ENCODE assay signal across 9 cellular contexts in genomic region chr1:25543106-25543424, GRCh38. TPM values are rescaled to one million over a fixed set of nuclear protein-coding genes. Genes with fewer than 3 reads are reported as not detected.
DNase-seq lines count a peak whose midpoint lies in the region; ATAC-seq, FAIRE-seq and TF ChIP-seq lines count a peak whose summit lies in the region.
"Had no signal": no experiment of that assay in that cellular context is flagged by ENCODE, and none has a peak within 500 bp of the region (broad histone marks: within the 10 kb centered on the region; RNA-seq: fewer than 3 reads in every experiment).

No MANE protein-coding gene starts in this region.

- H3K79me2 ChIP-seq in HepG2 (ENCODE audit: insufficient read depth, low read length), result no peaks in the 10 kb centered on the region

- 17% methylated on average over 6 of the region's 7 CpGs for WGBS in HepG2 (ENCODE audit: low lambda C conversion rate)

- no peaks in the 10 kb centered on the region for H4K20me1 ChIP-seq in HepG2 (ENCODE audit: insufficient read depth, low read length)

- TF ChIP-seq EP300 in HepG2 (IDR thresholded peaks at IDR 0.05; ENCODE audit: low read depth in 2 of 2, low read length in 2 of 2), result no peak
- no peak for TF ChIP-seq EP300 in HepG2 (CRISPR knock-in tag; IDR thresholded peaks at IDR 0.05; ENCODE audit: borderline replicate concordance)

- in situ Hi-C loops in HepG2 (cut with HindIII; ENCODE audit: extremely low pct_ligation_motif_present, low pct_unique_long_range_greater_than_20kb), result no loop called here

- peak overlapping the region; percentile 50 for H3K4me3 Mint-ChIP-seq in activated CD4-positive, alpha-beta T cell treated with anti-CD3 and anti-CD28 coated beads, Interleukin-2, amount 10 ng/mL, durations not matched to agents 24 days and 14 days

- no peak for DNase-seq in activated CD4-positive, alpha-beta T cell treated with anti-CD3 and anti-CD28 coated beads, Interleukin-2, amount 10 ng/mL, durations not matched to agents 24 days and 14 days
- no peak for DNase-seq in activated CD4-positive, alpha-beta T cell treated with anti-CD3 and anti-CD28 coated beads, Interleukin-2, amount 50 U/mL, for 4 hours
- DNase-seq in adipocyte (ENCODE audit: low read depth) (no peak), HepG2 (ENCODE audit: low spot score) (no peak), thoracic aorta (ENCODE audit: low spot score) (no peak), LoVo (ENCODE audit: low spot score) (no peak), 8988T (no peak)
- DNase-seq: NCI-H146 had no signal

- H3K36me3 Mint-ChIP-seq in activated CD4-positive, alpha-beta T cell treated with anti-CD3 and anti-CD28 coated beads, Interleukin-2, amount 10 ng/mL, durations not matched to agents 24 days and 14 days (ENCODE audit: low read depth), result no peaks in the 10 kb centered on the region

- intact Hi-C loops in activated CD4-positive, alpha-beta T cell treated with anti-CD3 and anti-CD28 coated beads, Interleukin-2, amount 10 ng/mL, durations not matched to agents 24 days and 14 days (cut with micrococcal nuclease), result no loop called here
- intact Hi-C loops in HepG2 (cut with micrococcal nuclease; ENCODE audit: unreplicated experiment), result no loop called here

- no peak for TF ChIP-seq POLR2A in HepG2 (IDR thresholded peaks at IDR 0.05; ENCODE audit: insufficient read depth in 1 of 2, low read depth in 2 of 2, low read length in 2 of 2)

- peak overlapping the region; percentile 76 for H3K4me2 ChIP-seq in HepG2 (ENCODE audit: low read depth, low read length)

- peaks cover 16% of the 10 kb centered on the region for H3K4me1 ChIP-seq in adipocyte (ENCODE audit: control insufficient read depth, insufficient read depth, low read length)
- H3K4me1 ChIP-seq in HepG2 (ENCODE audit: insufficient read depth, low read length), result peaks cover 58% of the 10 kb centered on the region
- H3K4me1 ChIP-seq in thoracic aorta (ENCODE audit: control insufficient read depth in 1 of 2, low read depth in 2 of 2), result peaks cover 19 to 40% of the 10 kb centered on the region in 2 donors

- peak overlapping the region; percentile 58 for H3K9ac ChIP-seq in adipocyte (ENCODE audit: low read length)
- no peak overlapping the region for H3K9ac ChIP-seq in HepG2 (ENCODE audit: insufficient read depth, low read depth, low read length)

- no peak for FAIRE-seq in HepG2 (lab: Jason Lieb, UNC)

- peaks cover 20% of the 10 kb centered on the region for H3K27me3 Mint-ChIP-seq in activated CD4-positive, alpha-beta T cell treated with anti-CD3 and anti-CD28 coated beads, Interleukin-2, amount 10 ng/mL, durations not matched to agents 24 days and 14 days

- no peak for TF ChIP-seq RAD21 in HepG2 (CRISPR knock-in tag; IDR thresholded peaks at IDR 0.05)

- CTCF ChIA-PET in HepG2 (lab: Yijun Ruan, JAX; ENCODE audit: low intra/inter-chr PET ratio, low total read pairs), result no interaction called here

- peaks cover 25% of the 10 kb centered on the region for H3K4me1 Mint-ChIP-seq in activated CD4-positive, alpha-beta T cell treated with anti-CD3 and anti-CD28 coated beads, Interleukin-2, amount 10 ng/mL, durations not matched to agents 24 days and 14 days

- TF ChIP-seq CTCF in HepG2 (CRISPR knock-in tag; IDR thresholded peaks at IDR 0.05), result no peak
- TF ChIP-seq CTCF in thoracic aorta (IDR thresholded peaks at IDR 0.05), result no peak

- H3K36me3 ChIP-seq in adipocyte (ENCODE audit: control insufficient read depth, insufficient read depth, low read length, severe bottlenecking) (no peaks in the 10 kb centered on the region), HepG2 (replicated peaks in 1 of 2; ENCODE audit: control insufficient read depth in 1 of 2, insufficient read depth in 2 of 2, low read length in 2 of 2) (no peaks in the 10 kb centered on the region), thoracic aorta (no peaks in the 10 kb centered on the region)

- H3K9me3 Mint-ChIP-seq in activated CD4-positive, alpha-beta T cell treated with anti-CD3 and anti-CD28 coated beads, Interleukin-2, amount 10 ng/mL, durations not matched to agents 24 days and 14 days, result no peaks in the 10 kb centered on the region

- H3K27me3 ChIP-seq in adipocyte (replicated peaks; ENCODE audit: control insufficient read depth, insufficient read depth, low read length) (no peaks in the 10 kb centered on the region), HepG2 (ENCODE audit: control insufficient read depth in 1 of 2, insufficient read depth in 2 of 2, low read length in 2 of 2) (no peaks in the 10 kb centered on the region; a peak in 2 of 5 replicates), thoracic aorta (replicated peaks; ENCODE audit: insufficient read depth) (no peaks in the 10 kb centered on the region)

- ATAC-seq in HepG2 (no peak), thoracic aorta (ENCODE audit: insufficient number of reproducible peaks, low FRiP score, low read depth) (no peak), HG03175 (IDR thresholded peaks at IDR 0.05; ENCODE audit: unreplicated experiment) (no peak)

- no peak overlapping the region for H3K27ac ChIP-seq in HepG2 (ENCODE audit: extremely low read length, insufficient read depth, low read length)
- peak overlapping the region; percentile 92 to 94 for H3K27ac ChIP-seq in thoracic aorta

- H3K9me3 ChIP-seq in adipocyte (ENCODE audit: control insufficient read depth, low read length), result no peaks in the 10 kb centered on the region
- H3K9me3 ChIP-seq in HepG2 (ENCODE audit: low read length), result no peaks in the 10 kb centered on the region
- no peaks in the 10 kb centered on the region for H3K9me3 ChIP-seq in thoracic aorta

- peak overlapping the region; percentile 86 for H3K4me3 ChIP-seq in adipocyte (ENCODE audit: low read length)
- H3K4me3 ChIP-seq in HepG2 (replicated peaks in 1 of 3; ENCODE audit: insufficient read depth in 1 of 3, low read depth in 2 of 3, low read length in 3 of 3), result peak overlapping the region; percentile 13 to 89 (median 75); a peak in 4 of 6 replicates
- H3K4me3 ChIP-seq in thoracic aorta, result peak overlapping the region; percentile 81

- H2AFZ ChIP-seq in HepG2 (ENCODE audit: low read length), result no peak overlapping the region

- H3K27ac Mint-ChIP-seq in activated CD4-positive, alpha-beta T cell treated with anti-CD3 and anti-CD28 coated beads, Interleukin-2, amount 10 ng/mL, durations not matched to agents 24 days and 14 days, result no peak overlapping the region

- no TSS peak for BruUV-seq in HepG2 (replicated peaks; lab: Mats Ljungman, UMichigan)

- POLR2A ChIA-PET in HepG2 (lab: Yijun Ruan, JAX), result interaction anchor here (0.6 to 1.4 kb wide), 4 partner anchors 21 to 296 kb away, joined by 3 to 4 read pairs (median 3); partner anchors contain the start of gene RSRP1

TF ChIP-seq in HepG2, 621 proteins besides CTCF, POLR2A, EP300 and RAD21 (continues in another document):
- TF ChIP-seq CBX1 (IDR thresholded peaks at IDR 0.05; ENCODE audit: low read depth) (peak; percentile 13), PHB2 (IDR thresholded peaks at IDR 0.05; ENCODE audit: partially characterized antibody) (no peak), MLLT10 (CRISPR knock-in tag; IDR thresholded peaks at IDR 0.05) (no peak), ZNF563 (CRISPR knock-in tag; IDR thresholded peaks at IDR 0.05) (0 out of 2 replicates have a peak, but pooled peaks have one; percentile 2), MTERF4 (CRISPR knock-in tag; IDR thresholded peaks at IDR 0.05) (0 out of 2 replicates have a peak, but pooled peaks have one; percentile 3), ZMYM3 (CRISPR knock-in tag; IDR thresholded peaks at IDR 0.05) (peak; percentile 97), ZNF552 (CRISPR knock-in tag; IDR thresholded peaks at IDR 0.05; ENCODE audit: borderline replicate concordance) (no peak), MBNL3 (CRISPR knock-in tag; conservative IDR thresholded peaks at IDR 0.05) (no peak), CHD4 (IDR thresholded peaks at IDR 0.05; ENCODE audit: borderline replicate concordance, low read length) (peak; percentile 96; the same call in 1 of the 2 replicates), ZSCAN22 (CRISPR knock-in tag; IDR thresholded peaks at IDR 0.05) (no peak), ADNP (CRISPR knock-in tag; IDR thresholded peaks at IDR 0.05) (peak; percentile 81; the same call in 1 of the 2 replicates), KDM1A (CRISPR knock-in tag; IDR thresholded peaks at IDR 0.05) (peak; percentile 94)

RNA-seq across cellular contexts. Expression of gene LDLRAP1, which starts 0.3 kb away (rescaled TPM):
- total RNA-seq in activated CD4-positive, alpha-beta T cell treated with anti-CD3 and anti-CD28 coated beads, Interleukin-2, amount 10 ng/mL, durations not matched to agents 24 days and 14 days, result 6.1 TPM in 2 replicates
- total RNA-seq in HepG2 (2016; rRNA removed; fragmentation: Illumina TruSeq; extraction: Trizol), result 6.3 and 7.2 TPM in 2 replicates
- 1.6 and 1.8 TPM in 2 replicates for total RNA-seq in HepG2 (2016; cell fraction: cytosol; rRNA removed; fragmentation: Illumina TruSeq; extraction: Trizol; ENCODE audit: low read depth)
- 5.6 and 7.1 TPM in 2 replicates for total RNA-seq in HepG2 (2016; cell fraction: insoluble cytoplasmic fraction; rRNA removed; fragmentation: Illumina TruSeq; extraction: Trizol)
- 5.1 and 6.4 TPM in 2 replicates for total RNA-seq in HepG2 (2016; cell fraction: membrane; rRNA removed; fragmentation: Illumina TruSeq; extraction: Trizol)
- total RNA-seq in HepG2 (2016; cell fraction: nucleus; rRNA removed; fragmentation: Illumina TruSeq; extraction: Trizol), result 4.2 and 4.7 TPM in 2 replicates
- polyA plus RNA-seq in HepG2 (2011; rRNA removed), result 12.1 and 13.7 TPM in 2 replicates
- 9.5 and 10.4 TPM in 2 replicates for polyA plus RNA-seq in HepG2 (2011; cell fraction: cytosol; rRNA removed)
- 22.0 and 26.7 TPM in 2 replicates for polyA plus RNA-seq in HepG2 (2011; cell fraction: nucleus; rRNA removed)
- polyA plus RNA-seq in HepG2 (2012), result 7.7 and 7.8 TPM in 2 replicates
- 1.6 and 1.8 TPM in 2 replicates for polyA plus RNA-seq in HepG2 (2016; cell fraction: cytosol; fragmentation: Illumina TruSeq; extraction: Trizol; ENCODE audit: low read depth)
- polyA plus RNA-seq in HepG2 (2016; cell fraction: insoluble cytoplasmic fraction; fragmentation: Illumina TruSeq; extraction: Trizol; ENCODE audit: low read depth), result 7.0 and 8.1 TPM in 2 replicates
- 4.6 and 4.8 TPM in 2 replicates for polyA plus RNA-seq in HepG2 (2016; cell fraction: membrane; fragmentation: Illumina TruSeq; extraction: Trizol; ENCODE audit: low read depth)
- polyA plus RNA-seq in HepG2 (2016; cell fraction: nucleus; fragmentation: Illumina TruSeq; extraction: Trizol; ENCODE audit: insufficient read depth, low read depth), result 12.0 and 13.6 TPM in 2 replicates
- polyA minus RNA-seq in HepG2 (2011; rRNA and poly(A)+ RNA removed; ENCODE audit: low replicate concordance), result 12.3 and 19.3 TPM in 2 replicates
- polyA minus RNA-seq in HepG2 (2011; cell fraction: cytosol; rRNA and poly(A)+ RNA removed), result 6.8 and 10.5 TPM in 2 replicates
- polyA minus RNA-seq in HepG2 (2011; cell fraction: nucleus; rRNA and poly(A)+ RNA removed), result 6.1 and 6.2 TPM in 2 replicates
- 10 to 100 TPM; 35.2 to 55.2 TPM for total RNA-seq in thoracic aorta
